Comparison of ENCODE assay signal across 8 cellular contexts in the genomic region with DNA sequence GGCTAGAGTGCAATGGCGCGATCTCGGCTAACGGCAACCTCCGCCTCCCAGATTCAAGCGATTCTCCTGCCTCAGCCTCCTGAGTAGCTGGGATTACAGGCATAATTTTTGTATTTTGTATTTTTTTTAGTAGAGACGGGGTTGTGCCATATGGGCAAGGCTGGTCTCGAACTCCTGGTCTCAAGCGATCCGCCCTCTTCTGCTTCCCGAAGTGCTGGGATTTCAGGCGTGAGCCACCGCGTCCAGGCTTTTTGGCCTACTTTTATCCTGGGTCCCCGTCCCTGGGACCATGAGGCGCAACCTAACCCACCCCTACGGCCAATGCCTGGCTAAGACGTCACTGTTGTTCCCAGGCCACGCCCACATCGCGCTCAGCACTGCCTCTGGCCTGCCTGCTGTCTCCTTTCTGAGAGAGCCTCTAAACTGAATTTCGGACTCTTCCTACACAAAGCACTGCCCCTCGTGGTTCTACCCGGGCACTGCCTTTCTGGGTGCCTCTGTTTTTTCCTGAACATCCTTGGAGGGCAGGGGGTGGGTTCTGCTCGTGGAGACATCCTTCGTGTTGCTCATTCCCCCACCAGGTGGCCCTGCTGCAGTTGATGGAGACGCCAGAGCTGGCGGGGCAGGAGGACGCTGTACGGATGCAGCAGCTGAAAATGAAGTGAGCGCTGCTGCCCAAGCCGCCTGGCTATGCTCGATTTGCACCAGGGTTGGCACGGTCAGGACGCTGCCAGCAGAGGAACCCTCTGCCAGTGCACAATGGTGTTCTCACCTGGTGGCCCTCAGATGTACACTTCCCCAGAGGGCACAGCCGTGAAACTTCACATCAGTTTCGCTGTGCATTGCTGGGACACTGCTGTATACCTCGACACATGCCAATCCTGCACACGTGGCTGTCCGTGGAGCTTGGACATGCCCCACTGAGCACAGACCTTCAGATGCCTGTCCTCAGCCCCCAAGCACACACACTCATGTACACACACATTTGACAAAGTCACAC. TPM values are rescaled to one million over a fixed set of nuclear protein-coding genes. Genes with fewer than 3 reads are reported as not detected.
A peak's percentile ranks its signal among the peaks of the same experiment; 100 is the strongest.
DNase-seq lines count a peak whose midpoint lies in the region; ATAC-seq lines count a peak whose summit lies in the region.

No MANE protein-coding gene starts in this region.

- peaks cover 30% of the 10 kb centered on the region for H3K36me3 Mint-ChIP-seq in activated T-cell treated with anti-CD3 and anti-CD28 coated beads, Interleukin-2, amount 50 U/mL, for 24 hours (ENCODE audit: low read depth)

- H3K27ac Mint-ChIP-seq in activated T-cell treated with anti-CD3 and anti-CD28 coated beads, Interleukin-2, amount 50 U/mL, for 24 hours: peak overlapping the region; percentile 77

- no peaks in the 10 kb centered on the region for H3K36me3 ChIP-seq in mesodermal cell (ENCODE audit: control insufficient read depth, insufficient read depth, low read length)

- H3K4me3 Mint-ChIP-seq in activated T-cell treated with anti-CD3 and anti-CD28 coated beads, Interleukin-2, amount 50 U/mL, for 24 hours: peak overlapping the region; percentile 86

- peak overlapping the region; percentile 85 for H3K27ac ChIP-seq in mesodermal cell (ENCODE audit: low read depth, low read length, severe bottlenecking)

- no peak for DNase-seq in activated T-cell treated with anti-CD3 and anti-CD28 coated beads, Interleukin-2, amount 50 U/mL, for 24 hours
- DNase-seq in activated T-cell treated with anti-CD3 and anti-CD28 coated beads, Interleukin-2, amount 50 U/mL, for 48 hours: no peak
- peak; percentile 88 for DNase-seq in NCI-H748 treated with DMSO at 0.1 percent for 48 hours (lab: John Stamatoyannopoulos, UW)
- DNase-seq in cerebellar nuclear complex (lab: John Stamatoyannopoulos, UW): peak; percentile 70 to 91
- no peak for DNase-seq in NCI-H2107 treated with DMSO at 0.1 percent for 48 hours (lab: John Stamatoyannopoulos, UW; ENCODE audit: unreplicated experiment)

- no peaks in the 10 kb centered on the region for H3K27me3 Mint-ChIP-seq in activated T-cell treated with anti-CD3 and anti-CD28 coated beads, Interleukin-2, amount 50 U/mL, for 24 hours

- 38 to 40% methylated on average over 30 to 31 of the region's 40 CpGs for WGBS in mesodermal cell (ENCODE audit: insufficient coverage in 2 of 2), 2 experiments

- ATAC-seq in HG03139 (IDR thresholded peaks at IDR 0.05; ENCODE audit: unreplicated experiment) (no peak), HG03097 (IDR thresholded peaks at IDR 0.05; ENCODE audit: low FRiP score, unreplicated experiment) (no peak)

- peaks cover 48% of the 10 kb centered on the region for H3K4me1 Mint-ChIP-seq in activated T-cell treated with anti-CD3 and anti-CD28 coated beads, Interleukin-2, amount 50 U/mL, for 24 hours (ENCODE audit: low read depth)

- peak overlapping the region; percentile 77 for H3K4me3 ChIP-seq in mesodermal cell (ENCODE audit: extremely low read depth, insufficient read depth, low read length, poor library complexity, severe bottlenecking)

- H3K9me3 ChIP-seq in mesodermal cell (ENCODE audit: control insufficient read depth, low read length): no peaks in the 10 kb centered on the region

- H3K9me3 Mint-ChIP-seq in activated T-cell treated with anti-CD3 and anti-CD28 coated beads, Interleukin-2, amount 50 U/mL, for 24 hours: no peaks in the 10 kb centered on the region

- peaks cover 5% of the 10 kb centered on the region for H3K4me1 ChIP-seq in mesodermal cell (ENCODE audit: control insufficient read depth, insufficient read depth, low read length, poor library complexity, severe bottlenecking)

RNA-seq across cellular contexts. Expression of gene REX1BD, which starts 2.0 kb away (rescaled TPM):
- 45.8 TPM for polyA plus RNA-seq in mesodermal cell (2013, experiment 1 of 2)
- 41.5 TPM for polyA plus RNA-seq in mesodermal cell (2013, experiment 2 of 2)

RNA-seq across cellular contexts. Expression of gene CRLF1, which starts 16.0 kb away (rescaled TPM):
- 75.5 TPM for polyA plus RNA-seq in mesodermal cell (2013, experiment 1 of 2)
- polyA plus RNA-seq in mesodermal cell (2013, experiment 2 of 2): 53.2 TPM

RNA-seq across cellular contexts. Expression of gene UBA52, which starts 18.9 kb away (rescaled TPM):
- 1,619 TPM for polyA plus RNA-seq in mesodermal cell (2013, experiment 1 of 2)
- polyA plus RNA-seq in mesodermal cell (2013, experiment 2 of 2): 1,435 TPM

RNA-seq across cellular contexts. Expression of gene TMEM59L, which starts 22.1 kb away (rescaled TPM):
- polyA plus RNA-seq in mesodermal cell (2013, experiment 1 of 2): 14.7 TPM
- polyA plus RNA-seq in mesodermal cell (2013, experiment 2 of 2): 10.4 TPM

RNA-seq across cellular contexts. Expression of gene KXD1, which starts 32.9 kb away (rescaled TPM):
- polyA plus RNA-seq in mesodermal cell (2013, experiment 1 of 2): 129 TPM
- polyA plus RNA-seq in mesodermal cell (2013, experiment 2 of 2): 107 TPM

Comparison
In these comparisons a context has a peak if more than half of its experiments do, and no peak if none do; other contexts are left out.
1. DNase-seq: peak in NCI-H748 treated with DMSO at 0.1 percent for 48 hours (single experiment) and cerebellar nuclear complex (2 of 2); none in activated T-cell treated with anti-CD3 and anti-CD28 coated beads, Interleukin-2, amount 50 U/mL, for 24 hours (single experiment), activated T-cell treated with anti-CD3 and anti-CD28 coated beads, Interleukin-2, amount 50 U/mL, for 48 hours (0 of 2) and NCI-H2107 treated with DMSO at 0.1 percent for 48 hours (single experiment).